15 cellular contexts compared by ENCODE assay signal in the genomic region with DNA sequence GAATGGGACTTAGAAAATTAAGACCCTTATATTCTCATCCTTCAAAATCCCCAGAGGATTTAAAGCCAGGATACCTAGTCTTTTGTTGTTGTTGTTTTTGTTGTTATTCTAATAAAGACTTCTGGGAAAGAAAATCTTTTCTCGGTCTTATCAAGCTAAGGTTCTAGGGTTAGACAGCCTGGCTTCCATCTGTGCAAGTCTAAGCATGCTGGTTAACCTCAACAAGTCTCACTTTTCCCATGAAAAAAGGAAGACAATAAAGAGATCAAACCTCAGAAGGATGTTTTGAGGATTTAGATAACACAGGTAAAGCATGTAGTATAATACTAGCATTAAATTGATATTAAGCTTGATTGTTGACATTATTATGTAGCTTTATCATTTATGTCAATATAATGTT.
A peak's percentile ranks its signal among the peaks of the same experiment; 100 is the strongest.
DNase-seq lines count a peak whose midpoint lies in the region; ATAC-seq, FAIRE-seq and TF ChIP-seq lines count a peak whose summit lies in the region.
"Had no signal": no experiment of that assay in that cellular context is flagged by ENCODE, and none has a peak within 500 bp of the region (broad histone marks: within the 10 kb centered on the region; RNA-seq: fewer than 3 reads in every experiment).

No MANE protein-coding gene starts in this region.

- H2AK9ac ChIP-seq in IMR-90 (replicated peaks; ENCODE audit: low read depth, low read length, poor library complexity) = no peak overlapping the region

- no peak overlapping the region; the same call in 1 of the 2 replicates for H3K56ac ChIP-seq in IMR-90 (ENCODE audit: extremely low read depth, insufficient read depth, low read length)

- no peaks in the 10 kb centered on the region for H3K27me3 ChIP-seq in IMR-90 (ENCODE audit: control insufficient read depth, insufficient read depth, low read length)
- no peaks in the 10 kb centered on the region for H3K27me3 ChIP-seq in foreskin keratinocyte
- H3K27me3 ChIP-seq: BLaER1 had no signal

- H3K27ac ChIP-seq in IMR-90 (ENCODE audit: insufficient read depth, low read length) (no peak overlapping the region), foreskin keratinocyte (peak overlapping the region; percentile 6), OCI-LY7 (ENCODE audit: low read depth, low read length, poor library complexity, severe bottlenecking) (no peak overlapping the region)
- H3K27ac ChIP-seq: BLaER1 had no signal

- peak overlapping the region; percentile 96 for H2BK5ac ChIP-seq in IMR-90 (ENCODE audit: low read depth, low read length, poor library complexity, severe bottlenecking)

- no peak overlapping the region for H3K4me3 Mint-ChIP-seq in HFFc6
- H3K4me3 Mint-ChIP-seq: CD8-positive, alpha-beta memory T cell had no signal

- H2AFZ ChIP-seq in IMR-90 (replicated peaks; ENCODE audit: low read length, poor library complexity) = no peak overlapping the region
- no peak overlapping the region for H2AFZ ChIP-seq in OCI-LY7 (ENCODE audit: low read length)

- no peaks in the 10 kb centered on the region; the same call in 1 of the 2 replicates for H3K9me3 Mint-ChIP-seq in HFFc6

- H2BK20ac ChIP-seq in IMR-90 (ENCODE audit: low read depth, low read length) = no peak overlapping the region; the same call in 1 of the 2 replicates

- DNase-seq in H54 (ENCODE audit: insufficient read length, low spot score) (no peak), IMR-90 (no peak), astrocyte of the spinal cord (ENCODE audit: low read depth, low spot score) (peak; percentile 8), foreskin keratinocyte (peak; percentile 63 to 81), OCI-LY7 (ENCODE audit: low spot score) (no peak), HFFc6 (no peak), hepatic stellate cell (ENCODE audit: low spot score) (no peak)
- DNase-seq: Caco-2; CD8-positive, alpha-beta memory T cell; DMS53; GF-D8 had no signal

- peak overlapping the region; percentile 5; the same call in 1 of the 2 replicates for H3K14ac ChIP-seq in IMR-90 (replicated peaks; ENCODE audit: low read depth, low read length)

- peak overlapping the region; percentile 72; the same call in 1 of the 2 replicates for H3K18ac ChIP-seq in IMR-90 (ENCODE audit: low read depth, low read length)

- intact Hi-C loops in IMR-90 (cut with micrococcal nuclease) = loop anchor here (10.0 kb wide), 1 partner anchor 340 kb away; no protein-coding TSS in a partner anchor
- intact Hi-C loops in OCI-LY7 (cut with micrococcal nuclease; ENCODE audit: unreplicated experiment) = no loop called here

- peak overlapping the region in 1 of 2 experiments; percentile 52; a peak in 1 of 4 replicates for H4K8ac ChIP-seq in IMR-90 (ENCODE audit: low read depth in 2 of 2, low read length in 2 of 2)

- 0 out of 2 replicates have a peak overlapping the region, but pooled peaks have one; percentile 70 for H2AK5ac ChIP-seq in IMR-90 (ENCODE audit: low read depth, low read length)

- H3K4me3 ChIP-seq in IMR-90 (ENCODE audit: insufficient read depth, low read depth, low read length) (no peak overlapping the region), astrocyte of the spinal cord (ENCODE audit: low read depth, low read length) (no peak overlapping the region), OCI-LY7 (ENCODE audit: low read depth, low read length, poor library complexity, severe bottlenecking) (no peak overlapping the region)
- H3K4me3 ChIP-seq: BLaER1 had no signal

- H2BK120ac ChIP-seq in IMR-90 (ENCODE audit: low read depth, low read length) = peak overlapping the region; percentile 54

- WGBS in IMR-90 (ENCODE audit: extremely low coverage in 2 of 2, insufficient read length in 1 of 2), 2 experiments = no CpG with 5 or more reads among the region's 1 CpG

- H3K4me1 ChIP-seq in IMR-90 (ENCODE audit: control insufficient read depth, insufficient read depth, low read length) (peaks cover 8% of the 10 kb centered on the region), foreskin keratinocyte (peaks cover 49% of the 10 kb centered on the region), OCI-LY7 (ENCODE audit: insufficient read depth, low read length, poor library complexity, severe bottlenecking) (no peaks in the 10 kb centered on the region)
- H3K4me1 ChIP-seq: BLaER1 had no signal

- no peak overlapping the region for H2BK15ac ChIP-seq in IMR-90 (ENCODE audit: low read depth, low read length)

- H4K91ac ChIP-seq in IMR-90 (ENCODE audit: insufficient read depth, low read depth, low read length) = no peak overlapping the region

- peak overlapping the region; percentile 69; the same call in 1 of the 2 replicates for H4K5ac ChIP-seq in IMR-90 (ENCODE audit: low read depth, low read length)

- CTCF ChIA-PET in IMR-90 (lab: Yijun Ruan, JAX) = interaction anchor here (0.6 kb wide), 1 partner anchor 142 kb away, joined by 5 read pairs; no protein-coding TSS in a partner anchor
- CTCF ChIA-PET in OCI-LY7 (lab: Charles Lee; ENCODE audit: unreplicated experiment) = no interaction called here

- peaks cover 4% of the 10 kb centered on the region; the same call in 1 of the 2 replicates for H3K36me3 Mint-ChIP-seq in HFFc6 (ENCODE audit: low read depth)
- H3K36me3 Mint-ChIP-seq: CD8-positive, alpha-beta memory T cell had no signal

- H4K20me1 ChIP-seq in IMR-90 (ENCODE audit: insufficient read depth, low read length) (no peaks in the 10 kb centered on the region), OCI-LY7 (ENCODE audit: insufficient read depth, low read length) (no peaks in the 10 kb centered on the region)
- H4K20me1 ChIP-seq: BLaER1 had no signal

- H3K4me1 Mint-ChIP-seq in HFFc6 (ENCODE audit: low read depth) = peaks cover 56% of the 10 kb centered on the region
- H3K4me1 Mint-ChIP-seq: CD8-positive, alpha-beta memory T cell had no signal

- H3K4ac ChIP-seq in IMR-90 (ENCODE audit: low read depth, low read length) = peak overlapping the region; percentile 11; the same call in 1 of the 2 replicates

- H3K27me3 Mint-ChIP-seq in HFFc6 (ENCODE audit: insufficient read depth) = no peaks in the 10 kb centered on the region
- H3K27me3 Mint-ChIP-seq: CD8-positive, alpha-beta memory T cell had no signal

- ATAC-seq in IMR-90 (ENCODE audit: low read depth) (no peak), foreskin keratinocyte (no peak), HG02973 (IDR thresholded peaks at IDR 0.05; ENCODE audit: unreplicated experiment) (no peak)
- ATAC-seq: HepG2 had no signal

- no TSS peak for BruUV-seq in IMR-90 (replicated peaks; lab: Mats Ljungman, UMichigan)
- BruUV-seq in OCI-LY7 (replicated peaks; lab: Mats Ljungman, UMichigan) = no TSS peak

- dilution Hi-C loops in IMR-90 (cut with HindIII; ENCODE audit: low sequenced_read_pairs, unreplicated experiment) = no loop called here

- no peak overlapping the region for H3K23ac ChIP-seq in IMR-90 (ENCODE audit: low read depth, low read length)

- no peaks in the 10 kb centered on the region for H3K9me2 ChIP-seq in OCI-LY7 (ENCODE audit: insufficient read depth, low read length)

- H3K36me3 ChIP-seq in IMR-90 (ENCODE audit: control insufficient read depth, insufficient read depth, low read length) (no peaks in the 10 kb centered on the region), OCI-LY7 (ENCODE audit: insufficient read depth, low read length) (no peaks in the 10 kb centered on the region)
- H3K36me3 ChIP-seq: BLaER1 had no signal

- no peak overlapping the region for H3K9ac ChIP-seq in IMR-90 (ENCODE audit: low read depth, low read length)
- H3K9ac ChIP-seq: BLaER1 had no signal

- in situ Hi-C loops in IMR-90 (cut with MboI; ENCODE audit: low sequenced_read_pairs) (loop anchor here (25.0 kb wide), 1 partner anchor 903 kb away; no protein-coding TSS in a partner anchor), astrocyte of the spinal cord (cut with HindIII; ENCODE audit: low sequenced_read_pairs) (no loop called here)

- H3K27ac Mint-ChIP-seq in HFFc6 = no peak overlapping the region
- H3K27ac Mint-ChIP-seq: CD8-positive, alpha-beta memory T cell had no signal

- H3K79me1 ChIP-seq in IMR-90 (ENCODE audit: low read depth in 1 of 2, low read length in 2 of 2) = no peaks in the 10 kb centered on the region

- POLR2A ChIA-PET in IMR-90 (lab: Charles Lee; ENCODE audit: unreplicated experiment) = no interaction called here
- POLR2A ChIA-PET in OCI-LY7 (lab: Charles Lee) = interaction anchor here (0.6 kb wide), 2 partner anchors 725 to 837 kb away, joined by 3 to 8 read pairs; no protein-coding TSS in a partner anchor

- H3K4me2 ChIP-seq in IMR-90 (ENCODE audit: low read depth, low read length) = no peak overlapping the region
- no peak overlapping the region for H3K4me2 ChIP-seq in OCI-LY7 (ENCODE audit: low read length)
- H3K4me2 ChIP-seq: BLaER1 had no signal

- no peak for TF ChIP-seq POLR2A in H54 (IDR thresholded peaks at IDR 0.05; ENCODE audit: low read depth, low read length)
- TF ChIP-seq POLR2A in IMR-90 (IDR thresholded peaks at IDR 0.05; ENCODE audit: low read depth, low read length) = no peak

- H3K9me3 ChIP-seq in IMR-90 (ENCODE audit: control insufficient read depth, insufficient read depth, low read length) = no peaks in the 10 kb centered on the region
- no peaks in the 10 kb centered on the region for H3K9me3 ChIP-seq in OCI-LY7 (ENCODE audit: low read length)
- H3K9me3 ChIP-seq: BLaER1 had no signal

- H3K9me1 ChIP-seq in IMR-90 (ENCODE audit: insufficient read depth, low read length) = no peaks in the 10 kb centered on the region; the same call in none of the 2 replicates

- peak; percentile 75 for FAIRE-seq in H54 (lab: Jason Lieb, UNC)
- FAIRE-seq: GM19239, HepG2 had no signal

- TF ChIP-seq CTCF in IMR-90 (conservative IDR thresholded peaks at IDR 0.05; ENCODE audit: low read depth, low read length) = no peak
- no peak for TF ChIP-seq CTCF in astrocyte of the spinal cord (IDR thresholded peaks at IDR 0.05; ENCODE audit: low read depth, low read length)
- no peak for TF ChIP-seq CTCF in foreskin keratinocyte (conservative IDR thresholded peaks at IDR 0.05)
- no peak for TF ChIP-seq CTCF in OCI-LY7 (conservative IDR thresholded peaks at IDR 0.05; ENCODE audit: low read length)
- TF ChIP-seq CTCF in HFFc6 (IDR thresholded peaks at IDR 0.05) = no peak

- no peaks in the 10 kb centered on the region for H3K79me2 ChIP-seq in OCI-LY7 (ENCODE audit: insufficient read depth, low read depth, low read length)

- no peak for TF ChIP-seq RAD21 in IMR-90 (IDR thresholded peaks at IDR 0.05; ENCODE audit: low read length)

TF ChIP-seq in IMR-90, 13 proteins besides CTCF, POLR2A, EP300 and RAD21 (continues in another document):
- TF ChIP-seq SMC3 (IDR thresholded peaks at IDR 0.05; ENCODE audit: low read depth, low read length) (no peak), CHD1 (IDR thresholded peaks at IDR 0.05; ENCODE audit: low read depth, low read length) (no peak), RCOR1 (IDR thresholded peaks at IDR 0.05; ENCODE audit: insufficient replicate concordance, low read length) (no peak)
- TF ChIP-seq, protein P1, sequence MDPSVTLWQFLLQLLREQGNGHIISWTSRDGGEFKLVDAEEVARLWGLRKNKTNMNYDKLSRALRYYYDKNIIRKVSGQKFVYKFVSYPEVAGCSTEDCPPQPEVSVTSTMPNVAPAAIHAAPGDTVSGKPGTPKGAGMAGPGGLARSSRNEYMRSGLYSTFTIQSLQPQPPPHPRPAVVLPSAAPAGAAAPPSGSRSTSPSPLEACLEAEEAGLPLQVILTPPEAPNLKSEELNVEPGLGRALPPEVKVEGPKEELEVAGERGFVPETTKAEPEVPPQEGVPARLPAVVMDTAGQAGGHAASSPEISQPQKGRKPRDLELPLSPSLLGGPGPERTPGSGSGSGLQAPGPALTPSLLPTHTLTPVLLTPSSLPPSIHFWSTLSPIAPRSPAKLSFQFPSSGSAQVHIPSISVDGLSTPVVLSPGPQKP (IDR thresholded peaks at IDR 0.05; ENCODE audit: borderline replicate concordance, low read depth, low read length) = no peak

Comparison
In these comparisons a context has a peak if more than half of its experiments do, and no peak if none do; other contexts are left out.
1. DNase-seq: peak in astrocyte of the spinal cord (single experiment) and foreskin keratinocyte (2 of 2); none in H54 (single experiment), IMR-90 (single experiment), OCI-LY7 (single experiment), HFFc6 (single experiment) and hepatic stellate cell (single experiment).